Comparison of ENCODE assay signal across 8 cellular contexts in genomic region chr1:109398343-109399225, GRCh38. TPM values are rescaled to one million over a fixed set of nuclear protein-coding genes. Genes with fewer than 3 reads are reported as not detected.
DNase-seq lines count a peak whose midpoint lies in the region; ATAC-seq and TF ChIP-seq lines count a peak whose summit lies in the region.

No MANE protein-coding gene starts in this region.

- H3K36me3 Mint-ChIP-seq in GM23338 (ENCODE audit: low read depth) = peaks cover 4% of the 10 kb centered on the region

- H3K4me3 ChIP-seq in GM23338 (peak overlapping the region; percentile 69), PC-9 (peak overlapping the region; percentile 69)

- no TSS peak for BruUV-seq in PC-9 (replicated peaks; lab: Mats Ljungman, UMichigan)

- CTCF ChIA-PET in PC-9 (lab: Charles Lee) = interaction anchor here (0.5 to 1.8 kb wide), 7 partner anchors 11 to 571 kb away, joined by 3 to 16 read pairs (median 4); partner anchors contain the start of gene PSRC1

- H3K27me3 Mint-ChIP-seq in GM23338 (ENCODE audit: insufficient read depth, low read depth, poor library complexity) = peaks cover 15% of the 10 kb centered on the region

- H3K4me3 Mint-ChIP-seq in GM23338 = peak overlapping the region; percentile 81

- H3K27ac Mint-ChIP-seq in GM23338 = peak overlapping the region; percentile 97

- H2AFZ ChIP-seq in GM23338 (peak overlapping the region; percentile 74), PC-9 (peak overlapping the region; percentile 80)

- H3K4me1 Mint-ChIP-seq in GM23338 = peaks cover 31% of the 10 kb centered on the region

- H3K27me3 ChIP-seq in GM23338 (ENCODE audit: insufficient read depth) (no peaks in the 10 kb centered on the region), PC-9 (ENCODE audit: insufficient read depth, low read depth) (no peaks in the 10 kb centered on the region)

- H3F3A ChIP-seq in GM23338 (replicated peaks; ENCODE audit: low read depth) (peaks cover 9% of the 10 kb centered on the region), PC-9 (ENCODE audit: insufficient read depth, low read depth) (peaks cover 48% of the 10 kb centered on the region)

- POLR2A ChIA-PET in PC-9 (lab: Charles Lee; ENCODE audit: unreplicated experiment) = interaction anchor here (0.6 to 1.0 kb wide), 3 partner anchors 116 to 201 kb away, joined by 3 to 16 read pairs (median 4); no protein-coding TSS in a partner anchor

- H3K9me3 Mint-ChIP-seq in GM23338 = no peaks in the 10 kb centered on the region

- H3K27ac ChIP-seq in GM23338 (ENCODE audit: low read depth) (peak overlapping the region; percentile 98), PC-9 (no peak overlapping the region)

- peaks cover 34% of the 10 kb centered on the region for H3K79me2 ChIP-seq in GM23338 (replicated peaks; ENCODE audit: insufficient read depth)
- peaks cover 19% of the 10 kb centered on the region for H3K79me2 ChIP-seq in PC-9 (ENCODE audit: low read depth)

- DNase-seq in GM23338 (ENCODE audit: low spot score) = no peak
- DNase-seq in PC-9 = peak in 1 of 2 experiments; percentile 69
- DNase-seq in pons (ENCODE audit: low spot score) = peak; percentile 62
- no peak for DNase-seq in activated effector memory CD4-positive, alpha-beta T cell treated with anti-CD3 and anti-CD28 coated beads, Interleukin-2, amount 50 U/mL, for 16 hours
- no peak for DNase-seq in central memory CD4-positive, alpha-beta T cell
- no peak for DNase-seq in putamen (ENCODE audit: low spot score)

- H3K4me2 ChIP-seq in GM23338 (peak overlapping the region; percentile 86), PC-9 (peak overlapping the region; percentile 89)

- H3K36me3 ChIP-seq in GM23338 (ENCODE audit: insufficient read depth) (no peaks in the 10 kb centered on the region), PC-9 (ENCODE audit: low read depth) (peaks cover 18% of the 10 kb centered on the region)

- intact Hi-C loops in PC-9 (cut with micrococcal nuclease; ENCODE audit: unreplicated experiment) = loop anchor here (1.0 to 2.0 kb wide), 6 partner anchors 115 to 309 kb away; partner anchors contain the start of gene PSRC1

- H3K4me1 ChIP-seq in GM23338 (ENCODE audit: insufficient read depth) = peaks cover 15% of the 10 kb centered on the region
- peaks cover 30% of the 10 kb centered on the region for H3K4me1 ChIP-seq in PC-9 (replicated peaks; ENCODE audit: insufficient read depth)

- H3K9me2 ChIP-seq in GM23338 (ENCODE audit: insufficient read depth) (no peaks in the 10 kb centered on the region), PC-9 (ENCODE audit: insufficient read depth) (no peaks in the 10 kb centered on the region)

- TF ChIP-seq CTCF in GM23338 (conservative IDR thresholded peaks at IDR 0.05; ENCODE audit: low read depth in 2 of 2) (no peak; a peak in 1 of 4 replicates), PC-9 (conservative IDR thresholded peaks at IDR 0.05) (no peak; the same call in 1 of the 2 replicates)

- ATAC-seq in GM23338 (peak; percentile 13), esophagus mucosa (peak; percentile 70), GM19324 (IDR thresholded peaks at IDR 0.05; ENCODE audit: low FRiP score, unreplicated experiment) (no peak)

- no peaks in the 10 kb centered on the region for H3K9me3 ChIP-seq in PC-9 (ENCODE audit: insufficient read depth, low read depth)

- peaks cover 3% of the 10 kb centered on the region for H4K20me1 ChIP-seq in GM23338 (replicated peaks; ENCODE audit: insufficient read depth)
- no peaks in the 10 kb centered on the region for H4K20me1 ChIP-seq in PC-9 (ENCODE audit: insufficient read depth)

TF ChIP-seq in GM23338, 12 proteins besides CTCF, POLR2A, EP300 and RAD21 (continues in another document):
- TF ChIP-seq ZNF114 (CRISPR knock-in tag; IDR thresholded peaks at IDR 0.05) (no peak), NANOG (IDR thresholded peaks at IDR 0.05; ENCODE audit: borderline replicate concordance) (no peak), JUNB (IDR thresholded peaks at IDR 0.05; ENCODE audit: unreplicated experiment) (no peak), EZH2phosphoT487 (IDR thresholded peaks at IDR 0.05; ENCODE audit: unreplicated experiment) (no peak), STAT1 (IDR thresholded peaks at IDR 0.05; ENCODE audit: unreplicated experiment) (no peak), ETS1 (IDR thresholded peaks at IDR 0.05) (no peak), ZNF331 (CRISPR knock-in tag; IDR thresholded peaks at IDR 0.05; ENCODE audit: low read depth) (no peak), CREB1 (CRISPR knock-in tag; IDR thresholded peaks at IDR 0.05; ENCODE audit: low read depth) (no peak), POLR2AphosphoS5 (IDR thresholded peaks at IDR 0.05; ENCODE audit: low read depth) (no peak), EZH2 (IDR thresholded peaks at IDR 0.05; ENCODE audit: low read depth, unreplicated experiment) (no peak)
- TF ChIP-seq, protein P1, sequence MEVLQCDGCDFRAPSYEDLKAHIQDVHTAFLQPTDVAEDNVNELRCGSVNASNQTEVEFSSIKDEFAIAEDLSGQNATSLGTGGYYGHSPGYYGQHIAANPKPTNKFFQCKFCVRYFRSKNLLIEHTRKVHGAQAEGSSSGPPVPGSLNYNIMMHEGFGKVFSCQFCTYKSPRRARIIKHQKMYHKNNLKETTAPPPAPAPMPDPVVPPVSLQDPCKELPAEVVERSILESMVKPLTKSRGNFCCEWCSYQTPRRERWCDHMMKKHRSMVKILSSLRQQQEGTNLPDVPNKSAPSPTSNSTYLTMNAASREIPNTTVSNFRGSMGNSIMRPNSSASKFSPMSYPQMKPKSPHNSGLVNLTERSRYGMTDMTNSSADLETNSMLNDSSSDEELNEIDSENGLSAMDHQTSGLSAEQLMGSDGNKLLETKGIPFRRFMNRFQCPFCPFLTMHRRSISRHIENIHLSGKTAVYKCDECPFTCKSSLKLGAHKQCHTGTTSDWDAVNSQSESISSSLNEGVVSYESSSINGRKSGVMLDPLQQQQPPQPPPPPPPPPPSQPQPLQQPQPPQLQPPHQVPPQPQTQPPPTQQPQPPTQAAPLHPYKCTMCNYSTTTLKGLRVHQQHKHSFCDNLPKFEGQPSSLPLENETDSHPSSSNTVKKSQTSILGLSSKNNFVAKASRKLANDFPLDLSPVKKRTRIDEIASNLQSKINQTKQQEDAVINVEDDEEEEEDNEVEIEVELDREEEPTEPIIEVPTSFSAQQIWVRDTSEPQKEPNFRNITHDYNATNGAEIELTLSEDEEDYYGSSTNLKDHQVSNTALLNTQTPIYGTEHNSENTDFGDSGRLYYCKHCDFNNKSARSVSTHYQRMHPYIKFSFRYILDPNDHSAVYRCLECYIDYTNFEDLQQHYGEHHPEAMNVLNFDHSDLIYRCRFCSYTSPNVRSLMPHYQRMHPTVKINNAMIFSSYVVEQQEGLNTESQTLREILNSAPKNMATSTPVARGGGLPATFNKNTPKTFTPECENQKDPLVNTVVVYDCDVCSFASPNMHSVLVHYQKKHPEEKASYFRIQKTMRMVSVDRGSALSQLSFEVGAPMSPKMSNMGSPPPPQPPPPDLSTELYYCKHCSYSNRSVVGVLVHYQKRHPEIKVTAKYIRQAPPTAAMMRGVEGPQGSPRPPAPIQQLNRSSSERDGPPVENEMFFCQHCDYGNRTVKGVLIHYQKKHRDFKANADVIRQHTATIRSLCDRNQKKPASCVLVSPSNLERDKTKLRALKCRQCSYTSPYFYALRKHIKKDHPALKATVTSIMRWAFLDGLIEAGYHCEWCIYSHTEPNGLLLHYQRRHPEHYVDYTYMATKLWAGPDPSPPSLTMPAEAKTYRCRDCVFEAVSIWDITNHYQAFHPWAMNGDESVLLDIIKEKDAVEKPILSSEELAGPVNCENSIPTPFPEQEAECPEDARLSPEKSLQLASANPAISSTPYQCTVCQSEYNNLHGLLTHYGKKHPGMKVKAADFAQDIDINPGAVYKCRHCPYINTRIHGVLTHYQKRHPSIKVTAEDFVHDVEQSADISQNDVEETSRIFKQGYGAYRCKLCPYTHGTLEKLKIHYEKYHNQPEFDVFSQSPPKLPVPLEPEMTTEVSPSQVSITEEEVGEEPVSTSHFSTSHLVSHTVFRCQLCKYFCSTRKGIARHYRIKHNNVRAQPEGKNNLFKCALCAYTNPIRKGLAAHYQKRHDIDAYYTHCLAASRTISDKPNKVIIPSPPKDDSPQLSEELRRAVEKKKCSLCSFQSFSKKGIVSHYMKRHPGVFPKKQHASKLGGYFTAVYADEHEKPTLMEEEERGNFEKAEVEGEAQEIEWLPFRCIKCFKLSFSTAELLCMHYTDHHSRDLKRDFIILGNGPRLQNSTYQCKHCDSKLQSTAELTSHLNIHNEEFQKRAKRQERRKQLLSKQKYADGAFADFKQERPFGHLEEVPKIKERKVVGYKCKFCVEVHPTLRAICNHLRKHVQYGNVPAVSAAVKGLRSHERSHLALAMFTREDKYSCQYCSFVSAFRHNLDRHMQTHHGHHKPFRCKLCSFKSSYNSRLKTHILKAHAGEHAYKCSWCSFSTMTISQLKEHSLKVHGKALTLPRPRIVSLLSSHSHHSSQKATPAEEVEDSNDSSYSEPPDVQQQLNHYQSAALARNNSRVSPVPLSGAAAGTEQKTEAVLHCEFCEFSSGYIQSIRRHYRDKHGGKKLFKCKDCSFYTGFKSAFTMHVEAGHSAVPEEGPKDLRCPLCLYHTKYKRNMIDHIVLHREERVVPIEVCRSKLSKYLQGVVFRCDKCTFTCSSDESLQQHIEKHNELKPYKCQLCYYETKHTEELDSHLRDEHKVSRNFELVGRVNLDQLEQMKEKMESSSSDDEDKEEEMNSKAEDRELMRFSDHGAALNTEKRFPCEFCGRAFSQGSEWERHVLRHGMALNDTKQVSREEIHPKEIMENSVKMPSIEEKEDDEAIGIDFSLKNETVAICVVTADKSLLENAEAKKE (CRISPR knock-in tag; IDR thresholded peaks at IDR 0.05) = no peak

RNA-seq across cellular contexts. Expression of gene SORT1, which starts 0.9 kb away (rescaled TPM):
- total RNA-seq in GM23338 (2014; rRNA removed; shearing (Covaris generic)) = 51.7 and 55.4 TPM in 2 replicates
- polyA plus RNA-seq in GM23338 (2016; fragmentation: Nextera tagmentation; extraction: Ambion mirVana) = 10.3 and 10.9 TPM in 2 replicates
- total RNA-seq in PC-9 (2021) (25.7 and 27.9 TPM in 2 replicates), esophagus mucosa (60.6 TPM)

RNA-seq across cellular contexts. Expression of gene PSMA5, which starts 27.7 kb away (rescaled TPM):
- total RNA-seq in GM23338 (2014; rRNA removed; shearing (Covaris generic)) = 94.2 and 104 TPM in 2 replicates
- 107 and 126 TPM in 2 replicates for polyA plus RNA-seq in GM23338 (2016; fragmentation: Nextera tagmentation; extraction: Ambion mirVana)
- total RNA-seq in PC-9 (2021) = 168 and 172 TPM in 2 replicates
- 86.2 TPM for total RNA-seq in esophagus mucosa
